Comparison of ENCODE assay signal across 17 cellular contexts in the genomic region with DNA sequence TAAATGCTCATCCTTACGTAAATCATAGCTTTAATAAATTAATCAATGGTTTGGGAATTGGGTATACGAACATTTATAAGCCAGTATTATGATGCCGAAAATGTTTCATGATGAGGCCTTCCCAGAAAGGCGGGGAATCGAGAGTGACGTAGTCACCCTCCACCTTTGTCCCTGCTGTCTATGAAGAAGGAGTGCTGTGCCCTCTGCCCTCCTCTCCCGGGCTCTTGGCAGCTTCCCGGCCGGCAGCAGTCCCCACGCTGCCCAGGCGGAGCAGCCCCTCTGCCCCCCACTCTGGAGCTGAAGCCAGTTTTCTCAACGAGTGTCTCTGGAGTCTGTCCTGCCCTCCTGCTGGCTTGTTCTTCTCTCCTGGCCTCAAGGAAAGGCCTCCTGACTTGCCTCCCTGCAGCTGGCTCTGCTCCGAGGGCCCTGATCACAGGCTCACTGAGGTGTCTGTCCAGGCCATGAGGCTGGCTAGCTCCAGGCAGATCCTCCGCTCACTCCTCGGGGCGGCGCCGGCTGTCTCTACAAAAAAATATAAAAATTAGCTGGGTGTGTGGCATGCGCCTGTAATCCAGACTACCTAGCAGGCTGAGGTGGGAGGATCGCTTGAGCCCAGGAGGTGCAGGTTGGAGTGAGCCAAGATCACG.
"Had no signal": no experiment of that assay in that cellular context is flagged by ENCODE, and none has a peak within 500 bp of the region (broad histone marks: within the 10 kb centered on the region; RNA-seq: fewer than 3 reads in every experiment).

No MANE protein-coding gene starts in this region.

- H3K9me3 ChIP-seq: psoas muscle, right lobe of liver, tibial artery had no signal

- ATAC-seq: activated CD4-positive, CD25-positive, alpha-beta regulatory T cell treated with anti-CD3 and anti-CD28 coated beads, Interleukin-2, amount 50 U/mL, for 24 hours; natural killer cell treated with Interleukin-12 subunit alpha and Interleukin-12 subunit beta and Interleukin-15 and Interleukin-18, amount 100 ng/mL, for 72 hours; psoas muscle; right lobe of liver had no signal

- H3K36me3 ChIP-seq: left lung, right lobe of liver, tibial artery had no signal

- H3K27me3 ChIP-seq: left lung, right lobe of liver had no signal

- DNase-seq: activated CD4-positive, alpha-beta T cell treated with anti-CD3 and anti-CD28 coated beads, Interleukin-2, amount 50 U/mL, for 1 hour; activated effector memory CD4-positive, alpha-beta T cell treated with Interleukin-2 at 50 U/mL for 16 hours; activated naive CD4-positive, alpha-beta T cell treated with anti-CD3 and anti-CD28 coated beads, Interleukin-2, amount 50 U/mL, for 16 hours; activated T-cell treated with anti-CD3 and anti-CD28 coated beads, Interleukin-2, amount 50 U/mL, for 1 hour; erythroblast; left lung; mesenchymal stem cell; psoas muscle; right lobe of liver; stimulated activated CD4-positive, alpha-beta T cell treated with anti-CD3 and anti-CD28 coated beads, Interleukin-2, amount 100 ng/mL, for 24 hours; T-helper 9 cell; tibial artery had no signal

- H3K27ac ChIP-seq: left lung, psoas muscle, right lobe of liver, tibial artery had no signal

- H3K4me1 ChIP-seq: left lung, psoas muscle, right lobe of liver, tibial artery had no signal

- H3K4me3 ChIP-seq: left lung, psoas muscle, right lobe of liver, tibial artery had no signal

- FAIRE-seq: astrocyte, colon, islet of Langerhans had no signal
